In genomic region chr6:108186226-108186625, GRCh38 we compare ENCODE assay signal across 33 cellular contexts. TPM values are rescaled to one million over a fixed set of nuclear protein-coding genes. Genes with fewer than 3 reads are reported as not detected.
"Had no signal": no experiment of that assay in that cellular context is flagged by ENCODE, and none has a peak within 500 bp of the region (broad histone marks: within the 10 kb centered on the region; RNA-seq: fewer than 3 reads in every experiment).

No MANE protein-coding gene starts in this region.

- H3K27ac Mint-ChIP-seq: activated CD4-positive, alpha-beta memory T cell treated with anti-CD3 and anti-CD28 coated beads for 36 hours; activated CD4-positive, alpha-beta T cell treated with anti-CD3 and anti-CD28 coated beads, Interleukin-2, amount 10 ng/mL, durations not matched to agents 24 days and 14 days; activated T-cell treated with anti-CD3 and anti-CD28 coated beads, Interleukin-2, amount 50 U/mL, for 24 hours; activated T-helper 17 cell treated with anti-CD3 and anti-CD28 coated beads, Interleukin-2, amount 50 U/mL, for 72 hours; endodermal cell; mesothelial cell of epicardium; naive thymus-derived CD8-positive, alpha-beta T cell; stimulated activated naive B cell treated with anti-CD40 and anti-IgM and Interleukin-4, amounts not matched to agents 10 μg/mL and 1 μg/mL and 100 μg/mL, for 72 hours; T-helper 1 cell treated with Interleukin-12 subunit alpha and Interleukin-12 subunit beta and Interleukin-4 antibody, amounts not matched to agents 30 μg/mL and 1 μg/mL, for 36 hours had no signal

- H3K9me3 Mint-ChIP-seq: activated CD4-positive, alpha-beta memory T cell treated with anti-CD3 and anti-CD28 coated beads for 36 hours; activated CD4-positive, alpha-beta T cell treated with anti-CD3 and anti-CD28 coated beads, Interleukin-2, amount 10 ng/mL, durations not matched to agents 24 days and 14 days; activated T-cell treated with anti-CD3 and anti-CD28 coated beads, Interleukin-2, amount 50 U/mL, for 24 hours; activated T-helper 17 cell treated with anti-CD3 and anti-CD28 coated beads, Interleukin-2, amount 50 U/mL, for 72 hours; endodermal cell; mesothelial cell of epicardium; naive thymus-derived CD8-positive, alpha-beta T cell; neural crest cell; stimulated activated naive B cell treated with anti-CD40 and anti-IgM and Interleukin-4, amounts not matched to agents 10 μg/mL and 1 μg/mL and 100 μg/mL, for 72 hours; T-helper 1 cell treated with Interleukin-12 subunit alpha and Interleukin-12 subunit beta and Interleukin-4 antibody, amounts not matched to agents 30 μg/mL and 1 μg/mL, for 36 hours had no signal

- H3K4me1 ChIP-seq: esophagus muscularis mucosa, foreskin keratinocyte, heart right ventricle, parathyroid adenoma, psoas muscle, right atrium auricular region, suprapubic skin, tibial artery had no signal

- H3K9ac ChIP-seq: parathyroid adenoma had no signal

- H3K36me3 ChIP-seq: esophagus muscularis mucosa, heart right ventricle, right atrium auricular region, suprapubic skin, tibial artery, WERI-Rb-1 had no signal

- H3K27ac ChIP-seq: esophagus muscularis mucosa, foreskin keratinocyte, heart right ventricle, parathyroid adenoma, psoas muscle, right atrium auricular region, suprapubic skin, tibial artery, WERI-Rb-1 had no signal

- H3K4me3 Mint-ChIP-seq: activated CD4-positive, alpha-beta memory T cell treated with anti-CD3 and anti-CD28 coated beads for 36 hours; activated CD4-positive, alpha-beta T cell treated with anti-CD3 and anti-CD28 coated beads, Interleukin-2, amount 10 ng/mL, durations not matched to agents 24 days and 14 days; activated T-cell treated with anti-CD3 and anti-CD28 coated beads, Interleukin-2, amount 50 U/mL, for 24 hours; activated T-helper 17 cell treated with anti-CD3 and anti-CD28 coated beads, Interleukin-2, amount 50 U/mL, for 72 hours; endodermal cell; mesothelial cell of epicardium; naive thymus-derived CD8-positive, alpha-beta T cell; neural crest cell; stimulated activated naive B cell treated with anti-CD40 and anti-IgM and Interleukin-4, amounts not matched to agents 10 μg/mL and 1 μg/mL and 100 μg/mL, for 72 hours; T-helper 1 cell treated with Interleukin-12 subunit alpha and Interleukin-12 subunit beta and Interleukin-4 antibody, amounts not matched to agents 30 μg/mL and 1 μg/mL, for 36 hours had no signal

- ATAC-seq: activated CD4-positive, CD25-positive, alpha-beta regulatory T cell treated with anti-CD3 and anti-CD28 coated beads, Interleukin-2, amount 50 U/mL, for 24 hours; activated T-helper 17 cell treated with anti-CD3 and anti-CD28 coated beads, Interleukin-2, amount 50 U/mL, for 72 hours; foreskin keratinocyte; heart right ventricle; naive thymus-derived CD8-positive, alpha-beta T cell; psoas muscle; stimulated activated naive B cell treated with anti-CD40 and anti-IgM and Interleukin-4, amounts not matched to agents 10 μg/mL and 1 μg/mL and 100 μg/mL, for 72 hours had no signal

- H3K9me3 ChIP-seq: esophagus muscularis mucosa, heart right ventricle, psoas muscle, right atrium auricular region, suprapubic skin, tibial artery had no signal

- H3K27me3 ChIP-seq: right atrium auricular region had no signal

- H3K36me3 Mint-ChIP-seq: mesothelial cell of epicardium; naive thymus-derived CD8-positive, alpha-beta T cell; stimulated activated naive B cell treated with anti-CD40 and anti-IgM and Interleukin-4, amounts not matched to agents 10 μg/mL and 1 μg/mL and 100 μg/mL, for 72 hours had no signal

- H3K4me1 Mint-ChIP-seq: activated CD4-positive, alpha-beta T cell treated with anti-CD3 and anti-CD28 coated beads, Interleukin-2, amount 10 ng/mL, durations not matched to agents 24 days and 14 days; activated T-helper 17 cell treated with anti-CD3 and anti-CD28 coated beads, Interleukin-2, amount 50 U/mL, for 72 hours; endodermal cell; mesothelial cell of epicardium; naive thymus-derived CD8-positive, alpha-beta T cell; neural crest cell; stimulated activated naive B cell treated with anti-CD40 and anti-IgM and Interleukin-4, amounts not matched to agents 10 μg/mL and 1 μg/mL and 100 μg/mL, for 72 hours had no signal

- H3K79me2 ChIP-seq: parathyroid adenoma had no signal

- H2AFZ ChIP-seq: parathyroid adenoma had no signal

- DNase-seq: activated CD4-positive, alpha-beta memory T cell treated with anti-CD3 and anti-CD28 coated beads for 36 hours; activated CD4-positive, alpha-beta T cell treated with anti-CD3 and anti-CD28 coated beads, Interleukin-2, amount 10 ng/mL, durations not matched to agents 24 days and 14 days; activated CD8-positive, alpha-beta memory T cell treated with anti-CD3 and anti-CD28 coated beads, Interleukin-2, amount 50 U/mL, for 48 hours; activated gamma-delta T cell treated with Interleukin-2 at 50 U/mL for 16 hours; activated naive CD4-positive, alpha-beta T cell treated with anti-CD3 and anti-CD28 coated beads, Interleukin-2, amount 50 U/mL, for 16 hours; activated T-cell treated with anti-CD3 and anti-CD28 coated beads, Interleukin-2, amount 50 U/mL, for 24 hours; amniotic stem cell; central memory CD4-positive, alpha-beta T cell; endodermal cell; foreskin keratinocyte; heart right ventricle; naive thymus-derived CD8-positive, alpha-beta T cell; nucleus accumbens; psoas muscle; stimulated activated CD4-positive, alpha-beta T cell treated with anti-CD3 and anti-CD28 coated beads, Interleukin-15, amount 100 ng/mL, for 24 hours; stimulated activated CD4-positive, alpha-beta T cell treated with anti-CD3 and anti-CD28 coated beads, Interleukin-2, amount 100 ng/mL, for 24 hours; stimulated activated naive B cell treated with anti-CD40 and anti-IgM and Interleukin-4, amounts not matched to agents 10 μg/mL and 1 μg/mL and 100 μg/mL, for 72 hours; T-helper 9 cell; tibial artery; WERI-Rb-1 had no signal

- H3K4me3 ChIP-seq: esophagus muscularis mucosa, heart right ventricle, psoas muscle, right atrium auricular region, suprapubic skin, tibial artery had no signal

RNA-seq across cellular contexts. Expression of gene NR2E1, which starts 20.4 kb away (rescaled TPM):
- total RNA-seq: activated CD4-positive, alpha-beta memory T cell treated with anti-CD3 and anti-CD28 coated beads for 36 hours; activated CD4-positive, alpha-beta T cell treated with anti-CD3 and anti-CD28 coated beads, Interleukin-2, amount 10 ng/mL, durations not matched to agents 24 days and 14 days; activated T-helper 17 cell treated with anti-CD3 and anti-CD28 coated beads, Interleukin-2, amount 50 U/mL, for 72 hours; astrocyte; endodermal cell; esophagus muscularis mucosa; foreskin keratinocyte; glomerular endothelial cell; heart right ventricle; liver; mesothelial cell of epicardium; naive thymus-derived CD8-positive, alpha-beta T cell; neural crest cell; psoas muscle; right atrium auricular region; urinary bladder had no signal
